Comparison of ENCODE assay signal across 1 cellular context in the genomic region with DNA sequence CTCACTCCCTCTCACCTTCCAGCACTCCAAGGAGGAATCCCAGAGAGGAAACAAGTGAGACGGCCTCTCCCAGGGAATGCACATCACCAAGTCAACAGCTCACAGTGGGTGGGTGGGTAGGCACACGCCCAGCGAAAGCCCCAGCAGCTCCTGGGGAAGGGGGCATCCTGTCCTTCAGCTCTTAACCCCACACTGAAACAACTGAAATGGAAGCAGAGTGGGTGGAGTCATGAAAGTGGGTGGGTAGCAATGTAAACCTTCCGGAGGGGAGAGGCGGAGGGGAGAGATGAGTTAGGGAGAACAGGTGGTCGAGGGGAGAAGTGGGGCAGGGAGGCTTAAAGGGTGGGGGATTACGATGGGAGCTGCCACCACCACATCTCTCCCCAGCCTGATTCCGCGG.
TF ChIP-seq lines count a peak whose summit lies in the region.

No MANE protein-coding gene starts in this region.

TF ChIP-seq in GM23338, 12 proteins besides CTCF, POLR2A, EP300 and RAD21 (continued from another document):
- TF ChIP-seq, protein P1, sequence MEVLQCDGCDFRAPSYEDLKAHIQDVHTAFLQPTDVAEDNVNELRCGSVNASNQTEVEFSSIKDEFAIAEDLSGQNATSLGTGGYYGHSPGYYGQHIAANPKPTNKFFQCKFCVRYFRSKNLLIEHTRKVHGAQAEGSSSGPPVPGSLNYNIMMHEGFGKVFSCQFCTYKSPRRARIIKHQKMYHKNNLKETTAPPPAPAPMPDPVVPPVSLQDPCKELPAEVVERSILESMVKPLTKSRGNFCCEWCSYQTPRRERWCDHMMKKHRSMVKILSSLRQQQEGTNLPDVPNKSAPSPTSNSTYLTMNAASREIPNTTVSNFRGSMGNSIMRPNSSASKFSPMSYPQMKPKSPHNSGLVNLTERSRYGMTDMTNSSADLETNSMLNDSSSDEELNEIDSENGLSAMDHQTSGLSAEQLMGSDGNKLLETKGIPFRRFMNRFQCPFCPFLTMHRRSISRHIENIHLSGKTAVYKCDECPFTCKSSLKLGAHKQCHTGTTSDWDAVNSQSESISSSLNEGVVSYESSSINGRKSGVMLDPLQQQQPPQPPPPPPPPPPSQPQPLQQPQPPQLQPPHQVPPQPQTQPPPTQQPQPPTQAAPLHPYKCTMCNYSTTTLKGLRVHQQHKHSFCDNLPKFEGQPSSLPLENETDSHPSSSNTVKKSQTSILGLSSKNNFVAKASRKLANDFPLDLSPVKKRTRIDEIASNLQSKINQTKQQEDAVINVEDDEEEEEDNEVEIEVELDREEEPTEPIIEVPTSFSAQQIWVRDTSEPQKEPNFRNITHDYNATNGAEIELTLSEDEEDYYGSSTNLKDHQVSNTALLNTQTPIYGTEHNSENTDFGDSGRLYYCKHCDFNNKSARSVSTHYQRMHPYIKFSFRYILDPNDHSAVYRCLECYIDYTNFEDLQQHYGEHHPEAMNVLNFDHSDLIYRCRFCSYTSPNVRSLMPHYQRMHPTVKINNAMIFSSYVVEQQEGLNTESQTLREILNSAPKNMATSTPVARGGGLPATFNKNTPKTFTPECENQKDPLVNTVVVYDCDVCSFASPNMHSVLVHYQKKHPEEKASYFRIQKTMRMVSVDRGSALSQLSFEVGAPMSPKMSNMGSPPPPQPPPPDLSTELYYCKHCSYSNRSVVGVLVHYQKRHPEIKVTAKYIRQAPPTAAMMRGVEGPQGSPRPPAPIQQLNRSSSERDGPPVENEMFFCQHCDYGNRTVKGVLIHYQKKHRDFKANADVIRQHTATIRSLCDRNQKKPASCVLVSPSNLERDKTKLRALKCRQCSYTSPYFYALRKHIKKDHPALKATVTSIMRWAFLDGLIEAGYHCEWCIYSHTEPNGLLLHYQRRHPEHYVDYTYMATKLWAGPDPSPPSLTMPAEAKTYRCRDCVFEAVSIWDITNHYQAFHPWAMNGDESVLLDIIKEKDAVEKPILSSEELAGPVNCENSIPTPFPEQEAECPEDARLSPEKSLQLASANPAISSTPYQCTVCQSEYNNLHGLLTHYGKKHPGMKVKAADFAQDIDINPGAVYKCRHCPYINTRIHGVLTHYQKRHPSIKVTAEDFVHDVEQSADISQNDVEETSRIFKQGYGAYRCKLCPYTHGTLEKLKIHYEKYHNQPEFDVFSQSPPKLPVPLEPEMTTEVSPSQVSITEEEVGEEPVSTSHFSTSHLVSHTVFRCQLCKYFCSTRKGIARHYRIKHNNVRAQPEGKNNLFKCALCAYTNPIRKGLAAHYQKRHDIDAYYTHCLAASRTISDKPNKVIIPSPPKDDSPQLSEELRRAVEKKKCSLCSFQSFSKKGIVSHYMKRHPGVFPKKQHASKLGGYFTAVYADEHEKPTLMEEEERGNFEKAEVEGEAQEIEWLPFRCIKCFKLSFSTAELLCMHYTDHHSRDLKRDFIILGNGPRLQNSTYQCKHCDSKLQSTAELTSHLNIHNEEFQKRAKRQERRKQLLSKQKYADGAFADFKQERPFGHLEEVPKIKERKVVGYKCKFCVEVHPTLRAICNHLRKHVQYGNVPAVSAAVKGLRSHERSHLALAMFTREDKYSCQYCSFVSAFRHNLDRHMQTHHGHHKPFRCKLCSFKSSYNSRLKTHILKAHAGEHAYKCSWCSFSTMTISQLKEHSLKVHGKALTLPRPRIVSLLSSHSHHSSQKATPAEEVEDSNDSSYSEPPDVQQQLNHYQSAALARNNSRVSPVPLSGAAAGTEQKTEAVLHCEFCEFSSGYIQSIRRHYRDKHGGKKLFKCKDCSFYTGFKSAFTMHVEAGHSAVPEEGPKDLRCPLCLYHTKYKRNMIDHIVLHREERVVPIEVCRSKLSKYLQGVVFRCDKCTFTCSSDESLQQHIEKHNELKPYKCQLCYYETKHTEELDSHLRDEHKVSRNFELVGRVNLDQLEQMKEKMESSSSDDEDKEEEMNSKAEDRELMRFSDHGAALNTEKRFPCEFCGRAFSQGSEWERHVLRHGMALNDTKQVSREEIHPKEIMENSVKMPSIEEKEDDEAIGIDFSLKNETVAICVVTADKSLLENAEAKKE (CRISPR knock-in tag; IDR thresholded peaks at IDR 0.05): peak; percentile 50
- no peak for TF ChIP-seq EZH2 (IDR thresholded peaks at IDR 0.05; ENCODE audit: low read depth, unreplicated experiment)
- TF ChIP-seq, protein P2, sequence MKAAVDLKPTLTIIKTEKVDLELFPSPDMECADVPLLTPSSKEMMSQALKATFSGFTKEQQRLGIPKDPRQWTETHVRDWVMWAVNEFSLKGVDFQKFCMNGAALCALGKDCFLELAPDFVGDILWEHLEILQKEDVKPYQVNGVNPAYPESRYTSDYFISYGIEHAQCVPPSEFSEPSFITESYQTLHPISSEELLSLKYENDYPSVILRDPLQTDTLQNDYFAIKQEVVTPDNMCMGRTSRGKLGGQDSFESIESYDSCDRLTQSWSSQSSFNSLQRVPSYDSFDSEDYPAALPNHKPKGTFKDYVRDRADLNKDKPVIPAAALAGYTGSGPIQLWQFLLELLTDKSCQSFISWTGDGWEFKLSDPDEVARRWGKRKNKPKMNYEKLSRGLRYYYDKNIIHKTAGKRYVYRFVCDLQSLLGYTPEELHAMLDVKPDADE (IDR thresholded peaks at IDR 0.05): no peak
- TF ChIP-seq, protein P3, sequence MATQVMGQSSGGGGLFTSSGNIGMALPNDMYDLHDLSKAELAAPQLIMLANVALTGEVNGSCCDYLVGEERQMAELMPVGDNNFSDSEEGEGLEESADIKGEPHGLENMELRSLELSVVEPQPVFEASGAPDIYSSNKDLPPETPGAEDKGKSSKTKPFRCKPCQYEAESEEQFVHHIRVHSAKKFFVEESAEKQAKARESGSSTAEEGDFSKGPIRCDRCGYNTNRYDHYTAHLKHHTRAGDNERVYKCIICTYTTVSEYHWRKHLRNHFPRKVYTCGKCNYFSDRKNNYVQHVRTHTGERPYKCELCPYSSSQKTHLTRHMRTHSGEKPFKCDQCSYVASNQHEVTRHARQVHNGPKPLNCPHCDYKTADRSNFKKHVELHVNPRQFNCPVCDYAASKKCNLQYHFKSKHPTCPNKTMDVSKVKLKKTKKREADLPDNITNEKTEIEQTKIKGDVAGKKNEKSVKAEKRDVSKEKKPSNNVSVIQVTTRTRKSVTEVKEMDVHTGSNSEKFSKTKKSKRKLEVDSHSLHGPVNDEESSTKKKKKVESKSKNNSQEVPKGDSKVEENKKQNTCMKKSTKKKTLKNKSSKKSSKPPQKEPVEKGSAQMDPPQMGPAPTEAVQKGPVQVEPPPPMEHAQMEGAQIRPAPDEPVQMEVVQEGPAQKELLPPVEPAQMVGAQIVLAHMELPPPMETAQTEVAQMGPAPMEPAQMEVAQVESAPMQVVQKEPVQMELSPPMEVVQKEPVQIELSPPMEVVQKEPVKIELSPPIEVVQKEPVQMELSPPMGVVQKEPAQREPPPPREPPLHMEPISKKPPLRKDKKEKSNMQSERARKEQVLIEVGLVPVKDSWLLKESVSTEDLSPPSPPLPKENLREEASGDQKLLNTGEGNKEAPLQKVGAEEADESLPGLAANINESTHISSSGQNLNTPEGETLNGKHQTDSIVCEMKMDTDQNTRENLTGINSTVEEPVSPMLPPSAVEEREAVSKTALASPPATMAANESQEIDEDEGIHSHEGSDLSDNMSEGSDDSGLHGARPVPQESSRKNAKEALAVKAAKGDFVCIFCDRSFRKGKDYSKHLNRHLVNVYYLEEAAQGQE (IDR thresholded peaks at IDR 0.05; ENCODE audit: unreplicated experiment): no peak
- TF ChIP-seq ZNF331 (CRISPR knock-in tag; IDR thresholded peaks at IDR 0.05; ENCODE audit: low read depth): no peak
- no peak for TF ChIP-seq NANOG (IDR thresholded peaks at IDR 0.05; ENCODE audit: borderline replicate concordance)
- TF ChIP-seq CREB1 (CRISPR knock-in tag; IDR thresholded peaks at IDR 0.05; ENCODE audit: low read depth): no peak
- no peak for TF ChIP-seq ZNF114 (CRISPR knock-in tag; IDR thresholded peaks at IDR 0.05)
- no peak for TF ChIP-seq STAT1 (IDR thresholded peaks at IDR 0.05; ENCODE audit: unreplicated experiment)
